6 cellular contexts compared by ENCODE assay signal in the genomic region with DNA sequence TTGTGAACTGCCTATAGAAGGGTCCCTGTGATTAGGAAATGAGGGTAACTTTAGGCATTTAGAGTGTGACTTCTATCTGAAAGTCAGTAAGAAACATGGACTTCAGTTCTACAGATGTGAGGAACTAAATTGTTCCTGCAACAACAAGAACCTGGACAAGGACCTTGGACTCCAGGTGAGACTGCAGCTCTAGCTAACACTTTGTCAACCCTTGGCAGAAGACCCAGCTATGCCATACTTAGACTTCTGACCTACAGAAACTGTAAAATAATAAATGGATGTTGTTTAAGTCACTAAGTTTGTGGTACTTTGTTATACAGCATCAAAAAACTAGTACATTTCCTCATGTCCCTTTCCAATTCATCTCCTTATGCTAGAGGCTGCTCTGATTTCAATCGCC.
"Had no signal": no experiment of that assay in that cellular context is flagged by ENCODE, and none has a peak within 500 bp of the region (broad histone marks: within the 10 kb centered on the region; RNA-seq: fewer than 3 reads in every experiment).

No MANE protein-coding gene starts in this region.

- ATAC-seq: GM23338, K562 had no signal

- H3K27ac Mint-ChIP-seq: GM23338, H9 had no signal

- H3K4me3 Mint-ChIP-seq: GM23338, H9 had no signal

- H3K4me1 Mint-ChIP-seq: GM23338, H9 had no signal

- H3K4me3 ChIP-seq: GM23338, K562 had no signal

- H3K4me2 ChIP-seq: GM23338 had no signal

- DNase-seq: H9, HCEC 1CT, IMR-90, KG1 had no signal

- H2AFZ ChIP-seq: GM23338 had no signal

- H3K9me3 Mint-ChIP-seq: GM23338 had no signal
